In the genomic region with DNA sequence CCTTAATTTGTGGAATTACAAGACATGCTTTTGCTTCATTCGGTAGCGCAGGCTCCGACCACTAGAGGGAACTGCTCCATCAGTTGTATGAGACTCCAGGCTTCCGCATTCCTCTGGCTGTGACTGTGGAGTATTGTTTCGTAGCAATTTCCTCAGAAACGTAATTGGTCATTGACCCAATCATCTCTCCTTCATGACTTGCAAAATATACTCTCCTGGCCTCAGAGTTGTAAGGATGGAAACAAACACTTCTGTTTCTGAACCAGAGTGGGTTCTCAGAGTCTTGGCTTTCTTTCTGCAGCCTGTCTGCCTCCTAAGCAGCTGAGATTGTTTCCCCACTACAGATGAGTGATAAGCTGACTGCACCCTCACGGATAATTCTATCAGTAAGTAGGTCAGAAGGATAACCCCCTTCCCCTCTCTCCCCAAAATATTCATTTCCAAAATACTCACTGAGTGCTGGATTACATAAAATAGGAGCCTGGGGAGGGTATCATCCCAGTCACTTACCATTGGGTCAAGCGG, we compare ENCODE assay signal across 1 cellular context.
TF ChIP-seq lines count a peak whose summit lies in the region.

No MANE protein-coding gene starts in this region.

TF ChIP-seq in K562, 482 proteins besides CTCF, POLR2A, EP300 and RAD21 (continued from another document and continues in another):
- TF ChIP-seq FOXP4 (CRISPR knock-in tag; IDR thresholded peaks at IDR 0.05; ENCODE audit: borderline replicate concordance) (no peak), HOXB6 (CRISPR knock-in tag; IDR thresholded peaks at IDR 0.05; ENCODE audit: borderline replicate concordance) (no peak), TEAD4 (IDR thresholded peaks at IDR 0.05; ENCODE audit: low read length) (peak; percentile 90), TEAD4 (CRISPR knock-in tag; IDR thresholded peaks at IDR 0.05; ENCODE audit: borderline replicate concordance) (no peak), NKRF (IDR thresholded peaks at IDR 0.05; ENCODE audit: borderline replicate concordance) (no peak), ZNF354B (CRISPR knock-in tag; IDR thresholded peaks at IDR 0.05) (no peak), ZBTB17 (CRISPR knock-in tag; IDR thresholded peaks at IDR 0.05) (no peak), RAD51 (IDR thresholded peaks at IDR 0.05; ENCODE audit: borderline replicate concordance, low read depth) (no peak), SMAD3 (CRISPR knock-in tag; conservative IDR thresholded peaks at IDR 0.05) (no peak), XRCC4 (IDR thresholded peaks at IDR 0.05; ENCODE audit: extremely low read depth, insufficient read depth, insufficient read length) (no peak), NFE2 (IDR thresholded peaks at IDR 0.05; ENCODE audit: low read depth) (peak; percentile 91), CREBBP (IDR thresholded peaks at IDR 0.05; ENCODE audit: low read depth, low read length) (no peak), CTBP1 (IDR thresholded peaks at IDR 0.05; ENCODE audit: borderline replicate concordance) (peak; percentile 64), SREBF2 (CRISPR knock-in tag; IDR thresholded peaks at IDR 0.05) (no peak), TCF7 (IDR thresholded peaks at IDR 0.05; ENCODE audit: borderline replicate concordance) (no peak), ZZZ3 (IDR thresholded peaks at IDR 0.05) (no peak), SMC3 (conservative IDR thresholded peaks at IDR 0.05; ENCODE audit: insufficient read depth, low read depth, low read length) (peak; percentile 76), POLR2G (IDR thresholded peaks at IDR 0.05; ENCODE audit: low read depth, low read length) (no peak), ZNF551 (CRISPR knock-in tag; IDR thresholded peaks at IDR 0.05) (no peak), NFXL1 (CRISPR knock-in tag; IDR thresholded peaks at IDR 0.05) (no peak), NELFE (IDR thresholded peaks at IDR 0.05; ENCODE audit: insufficient read depth, insufficient read length) (no peak), GTF3C2 (IDR thresholded peaks at IDR 0.05; ENCODE audit: borderline replicate concordance, extremely low read depth, insufficient read length) (no peak), GTF2E2 (tag; IDR thresholded peaks at IDR 0.05) (no peak), EP400 (IDR thresholded peaks at IDR 0.05) (peak; percentile 24; the same call in 1 of the 2 replicates), ARID2 (IDR thresholded peaks at IDR 0.05) (0 out of 2 replicates have a peak, but pooled peaks have one; percentile 40), NR2C1 (IDR thresholded peaks at IDR 0.05) (no peak), NR2C1 (tag; IDR thresholded peaks at IDR 0.05) (no peak), CCNT2 (IDR thresholded peaks at IDR 0.05; ENCODE audit: borderline replicate concordance, extremely low read depth, insufficient read length, low read depth, low read length) (no peak), ZBTB12 (CRISPR knock-in tag; IDR thresholded peaks at IDR 0.05) (peak; percentile 70; the same call in 1 of the 2 replicates), ELF2 (CRISPR knock-in tag; IDR thresholded peaks at IDR 0.05) (peak; percentile 88)
- TF ChIP-seq, protein P1, sequence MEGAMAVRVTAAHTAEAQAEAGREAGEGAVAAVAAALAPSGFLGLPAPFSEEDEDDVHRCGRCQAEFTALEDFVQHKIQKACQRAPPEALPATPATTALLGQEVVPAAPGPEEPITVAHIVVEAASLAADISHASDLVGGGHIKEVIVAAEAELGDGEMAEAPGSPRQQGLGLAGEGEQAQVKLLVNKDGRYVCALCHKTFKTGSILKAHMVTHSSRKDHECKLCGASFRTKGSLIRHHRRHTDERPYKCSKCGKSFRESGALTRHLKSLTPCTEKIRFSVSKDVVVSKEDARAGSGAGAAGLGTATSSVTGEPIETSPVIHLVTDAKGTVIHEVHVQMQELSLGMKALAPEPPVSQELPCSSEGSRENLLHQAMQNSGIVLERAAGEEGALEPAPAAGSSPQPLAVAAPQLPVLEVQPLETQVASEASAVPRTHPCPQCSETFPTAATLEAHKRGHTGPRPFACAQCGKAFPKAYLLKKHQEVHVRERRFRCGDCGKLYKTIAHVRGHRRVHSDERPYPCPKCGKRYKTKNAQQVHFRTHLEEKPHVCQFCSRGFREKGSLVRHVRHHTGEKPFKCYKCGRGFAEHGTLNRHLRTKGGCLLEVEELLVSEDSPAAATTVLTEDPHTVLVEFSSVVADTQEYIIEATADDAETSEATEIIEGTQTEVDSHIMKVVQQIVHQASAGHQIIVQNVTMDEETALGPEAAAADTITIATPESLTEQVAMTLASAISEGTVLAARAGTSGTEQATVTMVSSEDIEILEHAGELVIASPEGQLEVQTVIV (CRISPR knock-in tag; IDR thresholded peaks at IDR 0.05; ENCODE audit: borderline replicate concordance) = no peak
- TF ChIP-seq, protein P2, sequence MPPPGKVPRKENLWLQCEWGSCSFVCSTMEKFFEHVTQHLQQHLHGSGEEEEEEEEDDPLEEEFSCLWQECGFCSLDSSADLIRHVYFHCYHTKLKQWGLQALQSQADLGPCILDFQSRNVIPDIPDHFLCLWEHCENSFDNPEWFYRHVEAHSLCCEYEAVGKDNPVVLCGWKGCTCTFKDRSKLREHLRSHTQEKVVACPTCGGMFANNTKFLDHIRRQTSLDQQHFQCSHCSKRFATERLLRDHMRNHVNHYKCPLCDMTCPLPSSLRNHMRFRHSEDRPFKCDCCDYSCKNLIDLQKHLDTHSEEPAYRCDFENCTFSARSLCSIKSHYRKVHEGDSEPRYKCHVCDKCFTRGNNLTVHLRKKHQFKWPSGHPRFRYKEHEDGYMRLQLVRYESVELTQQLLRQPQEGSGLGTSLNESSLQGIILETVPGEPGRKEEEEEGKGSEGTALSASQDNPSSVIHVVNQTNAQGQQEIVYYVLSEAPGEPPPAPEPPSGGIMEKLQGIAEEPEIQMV (tag; conservative IDR thresholded peaks at IDR 0.05; ENCODE audit: low read depth) = no peak
- TF ChIP-seq, protein P3, sequence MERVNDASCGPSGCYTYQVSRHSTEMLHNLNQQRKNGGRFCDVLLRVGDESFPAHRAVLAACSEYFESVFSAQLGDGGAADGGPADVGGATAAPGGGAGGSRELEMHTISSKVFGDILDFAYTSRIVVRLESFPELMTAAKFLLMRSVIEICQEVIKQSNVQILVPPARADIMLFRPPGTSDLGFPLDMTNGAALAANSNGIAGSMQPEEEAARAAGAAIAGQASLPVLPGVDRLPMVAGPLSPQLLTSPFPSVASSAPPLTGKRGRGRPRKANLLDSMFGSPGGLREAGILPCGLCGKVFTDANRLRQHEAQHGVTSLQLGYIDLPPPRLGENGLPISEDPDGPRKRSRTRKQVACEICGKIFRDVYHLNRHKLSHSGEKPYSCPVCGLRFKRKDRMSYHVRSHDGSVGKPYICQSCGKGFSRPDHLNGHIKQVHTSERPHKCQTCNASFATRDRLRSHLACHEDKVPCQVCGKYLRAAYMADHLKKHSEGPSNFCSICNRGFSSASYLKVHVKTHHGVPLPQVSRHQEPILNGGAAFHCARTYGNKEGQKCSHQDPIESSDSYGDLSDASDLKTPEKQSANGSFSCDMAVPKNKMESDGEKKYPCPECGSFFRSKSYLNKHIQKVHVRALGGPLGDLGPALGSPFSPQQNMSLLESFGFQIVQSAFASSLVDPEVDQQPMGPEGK (CRISPR knock-in tag; IDR thresholded peaks at IDR 0.05; ENCODE audit: borderline replicate concordance) = no peak
- TF ChIP-seq, protein P4, sequence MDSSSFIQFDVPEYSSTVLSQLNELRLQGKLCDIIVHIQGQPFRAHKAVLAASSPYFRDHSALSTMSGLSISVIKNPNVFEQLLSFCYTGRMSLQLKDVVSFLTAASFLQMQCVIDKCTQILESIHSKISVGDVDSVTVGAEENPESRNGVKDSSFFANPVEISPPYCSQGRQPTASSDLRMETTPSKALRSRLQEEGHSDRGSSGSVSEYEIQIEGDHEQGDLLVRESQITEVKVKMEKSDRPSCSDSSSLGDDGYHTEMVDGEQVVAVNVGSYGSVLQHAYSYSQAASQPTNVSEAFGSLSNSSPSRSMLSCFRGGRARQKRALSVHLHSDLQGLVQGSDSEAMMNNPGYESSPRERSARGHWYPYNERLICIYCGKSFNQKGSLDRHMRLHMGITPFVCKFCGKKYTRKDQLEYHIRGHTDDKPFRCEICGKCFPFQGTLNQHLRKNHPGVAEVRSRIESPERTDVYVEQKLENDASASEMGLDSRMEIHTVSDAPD (CRISPR knock-in tag; IDR thresholded peaks at IDR 0.05) = no peak
- TF ChIP-seq, protein P5, sequence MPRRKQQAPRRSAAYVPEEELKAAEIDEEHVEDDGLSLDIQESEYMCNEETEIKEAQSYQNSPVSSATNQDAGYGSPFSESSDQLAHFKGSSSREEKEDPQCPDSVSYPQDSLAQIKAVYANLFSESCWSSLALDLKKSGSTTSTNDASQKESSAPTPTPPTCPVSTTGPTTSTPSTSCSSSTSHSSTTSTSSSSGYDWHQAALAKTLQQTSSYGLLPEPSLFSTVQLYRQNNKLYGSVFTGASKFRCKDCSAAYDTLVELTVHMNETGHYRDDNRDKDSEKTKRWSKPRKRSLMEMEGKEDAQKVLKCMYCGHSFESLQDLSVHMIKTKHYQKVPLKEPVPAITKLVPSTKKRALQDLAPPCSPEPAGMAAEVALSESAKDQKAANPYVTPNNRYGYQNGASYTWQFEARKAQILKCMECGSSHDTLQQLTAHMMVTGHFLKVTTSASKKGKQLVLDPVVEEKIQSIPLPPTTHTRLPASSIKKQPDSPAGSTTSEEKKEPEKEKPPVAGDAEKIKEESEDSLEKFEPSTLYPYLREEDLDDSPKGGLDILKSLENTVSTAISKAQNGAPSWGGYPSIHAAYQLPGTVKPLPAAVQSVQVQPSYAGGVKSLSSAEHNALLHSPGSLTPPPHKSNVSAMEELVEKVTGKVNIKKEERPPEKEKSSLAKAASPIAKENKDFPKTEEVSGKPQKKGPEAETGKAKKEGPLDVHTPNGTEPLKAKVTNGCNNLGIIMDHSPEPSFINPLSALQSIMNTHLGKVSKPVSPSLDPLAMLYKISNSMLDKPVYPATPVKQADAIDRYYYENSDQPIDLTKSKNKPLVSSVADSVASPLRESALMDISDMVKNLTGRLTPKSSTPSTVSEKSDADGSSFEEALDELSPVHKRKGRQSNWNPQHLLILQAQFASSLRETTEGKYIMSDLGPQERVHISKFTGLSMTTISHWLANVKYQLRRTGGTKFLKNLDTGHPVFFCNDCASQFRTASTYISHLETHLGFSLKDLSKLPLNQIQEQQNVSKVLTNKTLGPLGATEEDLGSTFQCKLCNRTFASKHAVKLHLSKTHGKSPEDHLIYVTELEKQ (CRISPR knock-in tag; IDR thresholded peaks at IDR 0.05) = no peak
- TF ChIP-seq, protein P6, sequence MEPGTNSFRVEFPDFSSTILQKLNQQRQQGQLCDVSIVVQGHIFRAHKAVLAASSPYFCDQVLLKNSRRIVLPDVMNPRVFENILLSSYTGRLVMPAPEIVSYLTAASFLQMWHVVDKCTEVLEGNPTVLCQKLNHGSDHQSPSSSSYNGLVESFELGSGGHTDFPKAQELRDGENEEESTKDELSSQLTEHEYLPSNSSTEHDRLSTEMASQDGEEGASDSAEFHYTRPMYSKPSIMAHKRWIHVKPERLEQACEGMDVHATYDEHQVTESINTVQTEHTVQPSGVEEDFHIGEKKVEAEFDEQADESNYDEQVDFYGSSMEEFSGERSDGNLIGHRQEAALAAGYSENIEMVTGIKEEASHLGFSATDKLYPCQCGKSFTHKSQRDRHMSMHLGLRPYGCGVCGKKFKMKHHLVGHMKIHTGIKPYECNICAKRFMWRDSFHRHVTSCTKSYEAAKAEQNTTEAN (CRISPR knock-in tag; IDR thresholded peaks at IDR 0.05) = no peak
